In genomic region chr16:10589106-10589505, GRCh38 we compare ENCODE assay signal across 13 cellular contexts. TPM values are rescaled to one million over a fixed set of nuclear protein-coding genes. Genes with fewer than 3 reads are reported as not detected.
"Had no signal": no experiment of that assay in that cellular context is flagged by ENCODE, and none has a peak within 500 bp of the region (broad histone marks: within the 10 kb centered on the region; RNA-seq: fewer than 3 reads in every experiment).

No MANE protein-coding gene starts in this region.

- DNase-seq: effector memory CD8-positive, alpha-beta T cell; gastrocnemius medialis; heart right ventricle; hypothalamus; islet precursor cell; mammary epithelial cell; naive thymus-derived CD8-positive, alpha-beta T cell; small intestine; stimulated activated CD4-positive, alpha-beta T cell treated with anti-CD3 and anti-CD28 coated beads, Interleukin-12 subunit alpha, Interleukin-12 subunit beta, amount 100 ng/mL, for 4 hours; stimulated activated CD4-positive, alpha-beta T cell treated with anti-CD3 and anti-CD28 coated beads, Interleukin-2, amount 100 ng/mL, for 48 hours; stimulated activated naive CD4-positive, alpha-beta T cell treated with Interleukin-2 at 50 U/mL for 16 hours had no signal

- H3K9me3 ChIP-seq: gastrocnemius medialis, heart right ventricle had no signal

- ATAC-seq: effector memory CD8-positive, alpha-beta T cell; gastrocnemius medialis; heart right ventricle; left lobe of liver; naive thymus-derived CD8-positive, alpha-beta T cell; right cardiac atrium had no signal

- H3K4me3 ChIP-seq: gastrocnemius medialis, heart right ventricle had no signal

- H3K27me3 ChIP-seq: gastrocnemius medialis had no signal

- H3K27ac ChIP-seq: gastrocnemius medialis, heart right ventricle had no signal

- H3K36me3 ChIP-seq: gastrocnemius medialis, heart right ventricle had no signal

- H3K4me1 ChIP-seq: gastrocnemius medialis had no signal

RNA-seq across cellular contexts. Expression of gene EMP2, which starts 8.7 kb away (rescaled TPM):
- total RNA-seq: naive thymus-derived CD8-positive, alpha-beta T cell had no signal
- polyA plus RNA-seq: naive thymus-derived CD8-positive, alpha-beta T cell had no signal
